ENCODE assay signal across 16 cellular contexts in the genomic region with DNA sequence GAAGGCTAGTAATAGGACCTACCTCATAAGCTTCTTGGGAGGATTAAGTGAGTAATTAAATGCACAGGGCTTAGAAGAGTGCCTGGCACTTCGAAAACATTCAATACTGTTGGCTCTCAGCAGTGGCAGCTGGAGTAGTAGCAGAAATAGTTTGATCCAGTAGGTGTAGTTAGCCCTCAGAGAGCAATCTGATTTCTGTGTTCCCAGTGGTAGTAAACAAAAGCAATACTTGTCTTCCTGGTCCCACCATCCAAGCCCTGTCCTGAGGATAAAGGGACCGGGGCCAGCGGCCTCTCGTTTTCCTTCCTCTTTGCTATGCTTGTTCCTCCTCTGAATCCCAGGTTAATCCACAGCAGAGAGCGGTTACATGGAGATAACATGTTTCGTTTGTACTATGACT.
DNase-seq lines count a peak whose midpoint lies in the region; ATAC-seq, FAIRE-seq and TF ChIP-seq lines count a peak whose summit lies in the region.
"Had no signal": no experiment of that assay in that cellular context is flagged by ENCODE, and none has a peak within 500 bp of the region (broad histone marks: within the 10 kb centered on the region; RNA-seq: fewer than 3 reads in every experiment).

No MANE protein-coding gene starts in this region.

- POLR2A ChIA-PET in HepG2 (lab: Yijun Ruan, JAX): no interaction called here

- H3K27ac ChIP-seq in liver (ENCODE audit: low read depth in 1 of 2, low read length in 2 of 2) (peak overlapping the region in 1 of 2 donors; percentile 5), HepG2 (ENCODE audit: extremely low read length, insufficient read depth, low read length) (no peak overlapping the region), pancreas (no peak overlapping the region)
- H3K27ac ChIP-seq: prostate gland had no signal

- peak; percentile 8 to 21 for TF ChIP-seq RAD21 in liver (IDR thresholded peaks at IDR 0.05)
- TF ChIP-seq RAD21 in HepG2 (CRISPR knock-in tag; IDR thresholded peaks at IDR 0.05): no peak

- H3K27me3 ChIP-seq in liver (ENCODE audit: control insufficient read depth in 4 of 4, insufficient read depth in 4 of 4, low read length in 3 of 4) (no peaks in the 10 kb centered on the region), HepG2 (ENCODE audit: control insufficient read depth in 1 of 2, insufficient read depth in 2 of 2, low read length in 2 of 2) (no peaks in the 10 kb centered on the region), pancreas (no peaks in the 10 kb centered on the region)

- CTCF ChIA-PET in HepG2 (lab: Yijun Ruan, JAX; ENCODE audit: low intra/inter-chr PET ratio, low total read pairs): no interaction called here

- TF ChIP-seq EP300 in HepG2 (IDR thresholded peaks at IDR 0.05; ENCODE audit: low read depth in 2 of 2, low read length in 2 of 2): no peak
- no peak for TF ChIP-seq EP300 in HepG2 (CRISPR knock-in tag; IDR thresholded peaks at IDR 0.05; ENCODE audit: borderline replicate concordance)

- intact Hi-C loops in HepG2 (cut with micrococcal nuclease; ENCODE audit: unreplicated experiment) (no loop called here), left ventricle myocardium superior (cut with micrococcal nuclease) (no loop called here), pancreas (cut with DNase I) (no loop called here)

- in situ Hi-C loops in HepG2 (cut with HindIII; ENCODE audit: extremely low pct_ligation_motif_present, low pct_unique_long_range_greater_than_20kb): no loop called here

- H3K4me1 Mint-ChIP-seq in osteocyte (ENCODE audit: unreplicated experiment) (peaks cover 8% of the 10 kb centered on the region), HFFc6 (ENCODE audit: low read depth) (peaks cover 46% of the 10 kb centered on the region)
- peaks cover 11% of the 10 kb centered on the region for H3K4me1 Mint-ChIP-seq in activated T-cell treated with anti-CD3 and anti-CD28 coated beads, Interleukin-2, amount 50 U/mL, for 72 hours (ENCODE audit: low read depth)
- H3K4me1 Mint-ChIP-seq: CD8-positive, alpha-beta memory T cell had no signal

- no peaks in the 10 kb centered on the region for H3K36me3 ChIP-seq in liver (ENCODE audit: control insufficient read depth in 4 of 4, insufficient read depth in 3 of 4, low read depth in 1 of 4, low read length in 3 of 4)
- H3K36me3 ChIP-seq in HepG2 (replicated peaks in 1 of 2; ENCODE audit: control insufficient read depth in 1 of 2, insufficient read depth in 2 of 2, low read length in 2 of 2): peaks cover 11 to 19% of the 10 kb centered on the region in 2 experiments
- no peaks in the 10 kb centered on the region for H3K36me3 ChIP-seq in pancreas
- H3K36me3 ChIP-seq: prostate gland had no signal

- no peak overlapping the region for H3K9ac ChIP-seq in liver (ENCODE audit: low read depth in 1 of 2, low read length in 2 of 2)
- no peak overlapping the region for H3K9ac ChIP-seq in HepG2 (ENCODE audit: insufficient read depth, low read depth, low read length)

- H3K4me3 Mint-ChIP-seq in osteocyte (ENCODE audit: unreplicated experiment) (no peak overlapping the region), HFFc6 (no peak overlapping the region)
- no peak overlapping the region for H3K4me3 Mint-ChIP-seq in activated T-cell treated with anti-CD3 and anti-CD28 coated beads, Interleukin-2, amount 50 U/mL, for 72 hours
- H3K4me3 Mint-ChIP-seq: activated CD4-positive, alpha-beta memory T cell treated with anti-CD3 and anti-CD28 coated beads, Interleukin-2, amount 10 ng/mL, durations not matched to agents 7 days and 5 days; CD8-positive, alpha-beta memory T cell had no signal

- H3K79me2 ChIP-seq in HepG2 (ENCODE audit: insufficient read depth, low read length): peaks cover 6% of the 10 kb centered on the region

- no peak overlapping the region for H3K4me3 ChIP-seq in liver (ENCODE audit: low read depth in 1 of 3, low read length in 3 of 3)
- no peak overlapping the region for H3K4me3 ChIP-seq in HepG2 (replicated peaks in 1 of 3; ENCODE audit: insufficient read depth in 1 of 3, low read depth in 2 of 3, low read length in 3 of 3)
- no peak overlapping the region for H3K4me3 ChIP-seq in pancreas
- H3K4me3 ChIP-seq: prostate gland had no signal

- DNase-seq in HepG2 (ENCODE audit: low spot score): no peak
- peak; percentile 45 for DNase-seq in left ventricle myocardium superior
- DNase-seq in osteocyte (ENCODE audit: extremely low spot score, unreplicated experiment): no peak
- DNase-seq in GM03348 (ENCODE audit: low spot score): no peak
- DNase-seq in activated T-cell treated with anti-CD3 and anti-CD28 coated beads, Interleukin-2, amount 50 U/mL, for 72 hours: no peak
- no peak for DNase-seq in pancreas
- DNase-seq in HFFc6: no peak
- DNase-seq: activated CD4-positive, alpha-beta memory T cell treated with anti-CD3 and anti-CD28 coated beads, Interleukin-2, amount 10 ng/mL, durations not matched to agents 7 days and 5 days; CD8-positive, alpha-beta memory T cell; NCI-H2081; SIG-M5; stimulated activated CD4-positive, alpha-beta T cell treated with anti-CD3 and anti-CD28 coated beads, Interleukin-2, amount 100 ng/mL, for 48 hours had no signal

- FAIRE-seq in HepG2 (lab: Jason Lieb, UNC) (no peak), pancreas (lab: Jason Lieb, UNC) (no peak)
- FAIRE-seq: A204.1, G401.6 had no signal

- H3K4me1 ChIP-seq in liver (ENCODE audit: control insufficient read depth in 4 of 4, insufficient read depth in 4 of 4, low read length in 3 of 4): peaks cover 2 to 34% (median 16%) of the 10 kb centered on the region in 4 donors
- peaks cover 27% of the 10 kb centered on the region for H3K4me1 ChIP-seq in HepG2 (ENCODE audit: insufficient read depth, low read length)
- H3K4me1 ChIP-seq in pancreas: peaks cover 0 to 3% (median 0%) of the 10 kb centered on the region in 3 donors
- H3K4me1 ChIP-seq: prostate gland had no signal

- H3K4me2 ChIP-seq in HepG2 (ENCODE audit: low read depth, low read length): no peak overlapping the region

- H3K36me3 Mint-ChIP-seq in osteocyte (ENCODE audit: unreplicated experiment) (no peaks in the 10 kb centered on the region), HFFc6 (ENCODE audit: low read depth) (peaks cover 28% of the 10 kb centered on the region)
- no peaks in the 10 kb centered on the region for H3K36me3 Mint-ChIP-seq in activated T-cell treated with anti-CD3 and anti-CD28 coated beads, Interleukin-2, amount 50 U/mL, for 72 hours (ENCODE audit: insufficient read depth in 2 of 2)
- H3K36me3 Mint-ChIP-seq: CD8-positive, alpha-beta memory T cell had no signal

- peaks cover 7% of the 10 kb centered on the region for H4K20me1 ChIP-seq in HepG2 (ENCODE audit: insufficient read depth, low read length)

- no peak overlapping the region for H2AFZ ChIP-seq in HepG2 (ENCODE audit: low read length)

- H3K27ac Mint-ChIP-seq in osteocyte (ENCODE audit: unreplicated experiment) (peak overlapping the region; percentile 58), HFFc6 (no peak overlapping the region)
- no peak overlapping the region for H3K27ac Mint-ChIP-seq in activated T-cell treated with anti-CD3 and anti-CD28 coated beads, Interleukin-2, amount 50 U/mL, for 72 hours
- H3K27ac Mint-ChIP-seq: activated CD4-positive, alpha-beta memory T cell treated with anti-CD3 and anti-CD28 coated beads, Interleukin-2, amount 10 ng/mL, durations not matched to agents 7 days and 5 days; CD8-positive, alpha-beta memory T cell had no signal

- no peak for TF ChIP-seq POLR2A in HepG2 (IDR thresholded peaks at IDR 0.05; ENCODE audit: insufficient read depth in 1 of 2, low read depth in 2 of 2, low read length in 2 of 2)

- H3K9me3 Mint-ChIP-seq in osteocyte (ENCODE audit: unreplicated experiment): no peaks in the 10 kb centered on the region
- H3K9me3 Mint-ChIP-seq in activated T-cell treated with anti-CD3 and anti-CD28 coated beads, Interleukin-2, amount 50 U/mL, for 72 hours: no peaks in the 10 kb centered on the region
- no peaks in the 10 kb centered on the region for H3K9me3 Mint-ChIP-seq in HFFc6
- H3K9me3 Mint-ChIP-seq: activated CD4-positive, alpha-beta memory T cell treated with anti-CD3 and anti-CD28 coated beads, Interleukin-2, amount 10 ng/mL, durations not matched to agents 7 days and 5 days; CD8-positive, alpha-beta memory T cell had no signal

- TF ChIP-seq CTCF in liver (IDR thresholded peaks at IDR 0.05; ENCODE audit: low read depth, low read length, missing input control): no peak
- TF ChIP-seq CTCF in HepG2 (CRISPR knock-in tag; IDR thresholded peaks at IDR 0.05): no peak
- TF ChIP-seq CTCF in osteocyte (IDR thresholded peaks at IDR 0.05): no peak
- TF ChIP-seq CTCF in pancreas (IDR thresholded peaks at IDR 0.05): no peak
- TF ChIP-seq CTCF in HFFc6 (IDR thresholded peaks at IDR 0.05): no peak

- ATAC-seq in HepG2 (no peak), left ventricle myocardium superior (peak; percentile 45), pancreas (no peak)
- ATAC-seq in activated T-cell treated with anti-CD3 and anti-CD28 coated beads, Interleukin-2, amount 50 U/mL, for 72 hours (replicated peaks in 1 of 2): no peak

- no TSS peak for BruUV-seq in HepG2 (replicated peaks; lab: Mats Ljungman, UMichigan)

- WGBS in liver: 67% methylated on average over 6 of the region's 6 CpGs
- WGBS in HepG2 (ENCODE audit: low lambda C conversion rate): 96% methylated on average over 6 of the region's 6 CpGs
- 81 to 88% methylated on average over 6 of the region's 6 CpGs for WGBS in pancreas, 2 donors

- no peaks in the 10 kb centered on the region for H3K9me3 ChIP-seq in liver (ENCODE audit: control insufficient read depth in 4 of 4, low read length in 3 of 4)
- no peaks in the 10 kb centered on the region for H3K9me3 ChIP-seq in HepG2 (ENCODE audit: low read length)
- no peaks in the 10 kb centered on the region for H3K9me3 ChIP-seq in pancreas
- H3K9me3 ChIP-seq: prostate gland had no signal

- H3K27me3 Mint-ChIP-seq in osteocyte (ENCODE audit: unreplicated experiment): no peaks in the 10 kb centered on the region
- peaks cover 42% of the 10 kb centered on the region for H3K27me3 Mint-ChIP-seq in activated T-cell treated with anti-CD3 and anti-CD28 coated beads, Interleukin-2, amount 50 U/mL, for 72 hours (ENCODE audit: low read depth)
- peaks cover 1% of the 10 kb centered on the region; the same call in 1 of the 2 replicates for H3K27me3 Mint-ChIP-seq in HFFc6 (ENCODE audit: insufficient read depth)

TF ChIP-seq in liver, 16 proteins besides CTCF, POLR2A, EP300 and RAD21 (continues in another document):
- TF ChIP-seq SP1 (IDR thresholded peaks at IDR 0.05) (no peak), YY1 (IDR thresholded peaks at IDR 0.05) (no peak), EGR1 (IDR thresholded peaks at IDR 0.05; ENCODE audit: low read depth in 2 of 2) (no peak), FOXA2 (IDR thresholded peaks at IDR 0.05) (no peak)

TF ChIP-seq in HepG2, 621 proteins besides CTCF, POLR2A, EP300 and RAD21 (continues in another document):
- TF ChIP-seq HDAC6 (IDR thresholded peaks at IDR 0.05; ENCODE audit: low read depth, low read length) (no peak), AGO1 (IDR thresholded peaks at IDR 0.05; ENCODE audit: low read depth, low read length, poor library complexity, severe bottlenecking) (no peak), POLR2AphosphoS5 (IDR thresholded peaks at IDR 0.05; ENCODE audit: low read depth, low read length) (no peak)
- TF ChIP-seq, protein P1, sequence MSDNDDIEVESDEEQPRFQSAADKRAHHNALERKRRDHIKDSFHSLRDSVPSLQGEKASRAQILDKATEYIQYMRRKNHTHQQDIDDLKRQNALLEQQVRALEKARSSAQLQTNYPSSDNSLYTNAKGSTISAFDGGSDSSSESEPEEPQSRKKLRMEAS (IDR thresholded peaks at IDR 0.05): no peak
